In genomic region chr18:23037646-23038045, GRCh38 we compare ENCODE assay signal across 18 cellular contexts.
A peak's percentile ranks its signal among the peaks of the same experiment; 100 is the strongest.
DNase-seq lines count a peak whose midpoint lies in the region; ATAC-seq and TF ChIP-seq lines count a peak whose summit lies in the region.
"Had no signal": no experiment of that assay in that cellular context is flagged by ENCODE, and none has a peak within 500 bp of the region (broad histone marks: within the 10 kb centered on the region; RNA-seq: fewer than 3 reads in every experiment).

No MANE protein-coding gene starts in this region.

- H3K27ac Mint-ChIP-seq in GM23338 (no peak overlapping the region), endodermal cell (peak overlapping the region; percentile 65)
- H3K27ac Mint-ChIP-seq: CD14-positive monocyte; CD8-positive, alpha-beta T cell had no signal

- H3K79me2 ChIP-seq in GM23338 (replicated peaks; ENCODE audit: insufficient read depth) = no peaks in the 10 kb centered on the region

- 95% methylated on average over 2 of the region's 2 CpGs; no CpG with 5 or more reads in 1 of the 2 experiments for WGBS in endodermal cell (ENCODE audit: insufficient coverage in 1 of 2, insufficient read length in 1 of 2), 2 experiments
- WGBS in sigmoid colon, 2 donors = 87 to 93% methylated on average over 2 of the region's 2 CpGs

- TF ChIP-seq CTCF in GM23338 (conservative IDR thresholded peaks at IDR 0.05; ENCODE audit: low read depth in 2 of 2) = no peak
- TF ChIP-seq CTCF in endodermal cell (conservative IDR thresholded peaks at IDR 0.05) = no peak
- no peak for TF ChIP-seq CTCF in sigmoid colon (IDR thresholded peaks at IDR 0.05)

- no peak overlapping the region for H3K4me2 ChIP-seq in GM23338

- H3K36me3 Mint-ChIP-seq in GM23338 (ENCODE audit: low read depth) = no peaks in the 10 kb centered on the region
- no peaks in the 10 kb centered on the region for H3K36me3 Mint-ChIP-seq in endodermal cell (ENCODE audit: low read depth)
- H3K36me3 Mint-ChIP-seq: CD14-positive monocyte; CD8-positive, alpha-beta T cell had no signal

- H3K27me3 ChIP-seq in GM23338 (ENCODE audit: insufficient read depth) (no peaks in the 10 kb centered on the region), NT2/D1 (ENCODE audit: insufficient read depth, insufficient read length) (no peaks in the 10 kb centered on the region), endodermal cell (ENCODE audit: control insufficient read depth, insufficient read depth, low read length, poor library complexity, severe bottlenecking) (no peaks in the 10 kb centered on the region), iPS-20b (ENCODE audit: insufficient read depth, low read length) (no peaks in the 10 kb centered on the region), sigmoid colon (no peaks in the 10 kb centered on the region)

- H3K27ac ChIP-seq in GM23338 (ENCODE audit: low read depth) = no peak overlapping the region
- no peak overlapping the region for H3K27ac ChIP-seq in endodermal cell (ENCODE audit: low read depth, low read length)
- peak overlapping the region; percentile 65 for H3K27ac ChIP-seq in iPS-20b (ENCODE audit: low read length)
- no peak overlapping the region for H3K27ac ChIP-seq in sigmoid colon
- H3K27ac ChIP-seq: 22Rv1, GM23248 had no signal

- H3K4me3 Mint-ChIP-seq in GM23338 (no peak overlapping the region), endodermal cell (no peak overlapping the region)
- H3K4me3 Mint-ChIP-seq: CD14-positive monocyte; CD8-positive, alpha-beta T cell had no signal

- H3K9me3 ChIP-seq in NT2/D1 (ENCODE audit: insufficient read depth, low read length) (peaks cover 10% of the 10 kb centered on the region; the same call in 1 of the 2 replicates), endodermal cell (ENCODE audit: control insufficient read depth, low read length) (no peaks in the 10 kb centered on the region), iPS-20b (ENCODE audit: insufficient read depth, low read depth, low read length) (no peaks in the 10 kb centered on the region), sigmoid colon (no peaks in the 10 kb centered on the region)

- 0 out of 2 replicates have a peak, but pooled peaks cover 5% of the 10 kb centered on the region for H3K4me1 ChIP-seq in GM23338 (ENCODE audit: insufficient read depth)
- H3K4me1 ChIP-seq in NT2/D1 (ENCODE audit: insufficient read depth, insufficient read length) = peaks cover 3% of the 10 kb centered on the region
- no peaks in the 10 kb centered on the region for H3K4me1 ChIP-seq in endodermal cell (ENCODE audit: control insufficient read depth, insufficient read depth, low read length)
- peaks cover 6% of the 10 kb centered on the region; the same call in 1 of the 2 replicates for H3K4me1 ChIP-seq in iPS-20b (ENCODE audit: insufficient read depth, low read length)
- H3K4me1 ChIP-seq in sigmoid colon = no peaks in the 10 kb centered on the region

- no peaks in the 10 kb centered on the region; the same call in 2 of the 3 replicates for H3K9me3 Mint-ChIP-seq in GM23338
- no peaks in the 10 kb centered on the region for H3K9me3 Mint-ChIP-seq in endodermal cell
- H3K9me3 Mint-ChIP-seq: CD8-positive, alpha-beta T cell had no signal

- no peak for TF ChIP-seq POLR2A in sigmoid colon (IDR thresholded peaks at IDR 0.05)

- H3K4me1 Mint-ChIP-seq in GM23338 (peaks cover 13% of the 10 kb centered on the region), endodermal cell (peaks cover 12% of the 10 kb centered on the region)

- DNase-seq in GM23338 (ENCODE audit: low spot score) (peak; percentile 36), NT2/D1 (ENCODE audit: low read depth, low spot score) (peak; percentile 71), endodermal cell (peak; percentile 64), NOMO-1 (lab: John Stamatoyannopoulos, UW; ENCODE audit: unreplicated experiment in 2 of 2) (no peak), sigmoid colon (no peak), GOT3 (lab: John Stamatoyannopoulos, UW) (no peak)
- DNase-seq: CD8-positive, alpha-beta T cell; COR-L47; DMS153; DMS79 treated with DMSO at 0.1 percent for 48 hours; EL; GM23248; HCEC 1CT; HFFc6 had no signal

- intact Hi-C loops in sigmoid colon (cut with DNase I) = no loop called here

- H3K4me3 ChIP-seq in GM23338 (no peak overlapping the region), NT2/D1 (ENCODE audit: insufficient read length, low read depth) (no peak overlapping the region), endodermal cell (ENCODE audit: low read length) (no peak overlapping the region), iPS-20b (ENCODE audit: low read length) (peak overlapping the region; percentile 34; the same call in 1 of the 2 replicates), sigmoid colon (no peak overlapping the region)
- H3K4me3 ChIP-seq: GM23248 had no signal

- H3F3A ChIP-seq in GM23338 (replicated peaks; ENCODE audit: low read depth) = no peaks in the 10 kb centered on the region

- H3K27me3 Mint-ChIP-seq in GM23338 (ENCODE audit: insufficient read depth, low read depth, poor library complexity) (peaks cover 11% of the 10 kb centered on the region), endodermal cell (ENCODE audit: insufficient read depth) (no peaks in the 10 kb centered on the region)

- ATAC-seq in GM23338 (peak; percentile 77), HG03378 (IDR thresholded peaks at IDR 0.05; ENCODE audit: unreplicated experiment) (no peak)
- ATAC-seq: CD8-positive, alpha-beta T cell had no signal

- H3K9ac ChIP-seq in NT2/D1 (ENCODE audit: insufficient read length, low read depth) (no peak overlapping the region), endodermal cell (ENCODE audit: extremely low read depth, low read length, poor library complexity, severe bottlenecking) (no peak overlapping the region), iPS-20b (ENCODE audit: low read depth, low read length) (peak overlapping the region; percentile 61; the same call in 1 of the 2 replicates)
- H3K9ac ChIP-seq: GM23248 had no signal

- H2AFZ ChIP-seq in GM23338 = peak overlapping the region; percentile 65; the same call in 1 of the 2 replicates
- H2AFZ ChIP-seq: GM23248 had no signal

- no peaks in the 10 kb centered on the region for H3K36me3 ChIP-seq in GM23338 (ENCODE audit: insufficient read depth)
- no peaks in the 10 kb centered on the region for H3K36me3 ChIP-seq in NT2/D1 (ENCODE audit: insufficient read depth, insufficient read length, low read length)
- no peaks in the 10 kb centered on the region for H3K36me3 ChIP-seq in endodermal cell (ENCODE audit: control insufficient read depth, insufficient read depth, low read length)
- no peaks in the 10 kb centered on the region for H3K36me3 ChIP-seq in iPS-20b (ENCODE audit: insufficient read depth, low read depth, low read length)
- H3K36me3 ChIP-seq in sigmoid colon = no peaks in the 10 kb centered on the region

- H3K9me2 ChIP-seq in GM23338 (ENCODE audit: insufficient read depth) = peaks cover 5% of the 10 kb centered on the region; the same call in 1 of the 2 replicates

- no peak for TF ChIP-seq EP300 in sigmoid colon (IDR thresholded peaks at IDR 0.05)

- no peaks in the 10 kb centered on the region for H4K20me1 ChIP-seq in GM23338 (replicated peaks; ENCODE audit: insufficient read depth)

TF ChIP-seq in GM23338, 12 proteins besides CTCF, POLR2A, EP300 and RAD21 (continues in another document):
- TF ChIP-seq ZNF114 (CRISPR knock-in tag; IDR thresholded peaks at IDR 0.05) (no peak), EZH2phosphoT487 (IDR thresholded peaks at IDR 0.05; ENCODE audit: unreplicated experiment) (no peak), ZNF331 (CRISPR knock-in tag; IDR thresholded peaks at IDR 0.05; ENCODE audit: low read depth) (no peak), STAT1 (IDR thresholded peaks at IDR 0.05; ENCODE audit: unreplicated experiment) (no peak), EZH2 (IDR thresholded peaks at IDR 0.05; ENCODE audit: low read depth, unreplicated experiment) (no peak), POLR2AphosphoS5 (IDR thresholded peaks at IDR 0.05; ENCODE audit: low read depth) (no peak), ETS1 (IDR thresholded peaks at IDR 0.05) (no peak), CREB1 (CRISPR knock-in tag; IDR thresholded peaks at IDR 0.05; ENCODE audit: low read depth) (no peak), REST (IDR thresholded peaks at IDR 0.05; ENCODE audit: unreplicated experiment) (no peak)

Comparison
In these comparisons a context has a peak if more than half of its experiments do, and no peak if none do; other contexts are left out.
1. DNase-seq: peak in GM23338 (single experiment), NT2/D1 (single experiment) and endodermal cell (single experiment); none in NOMO-1 (0 of 2), sigmoid colon (single experiment) and GOT3 (single experiment).